In the genomic region with DNA sequence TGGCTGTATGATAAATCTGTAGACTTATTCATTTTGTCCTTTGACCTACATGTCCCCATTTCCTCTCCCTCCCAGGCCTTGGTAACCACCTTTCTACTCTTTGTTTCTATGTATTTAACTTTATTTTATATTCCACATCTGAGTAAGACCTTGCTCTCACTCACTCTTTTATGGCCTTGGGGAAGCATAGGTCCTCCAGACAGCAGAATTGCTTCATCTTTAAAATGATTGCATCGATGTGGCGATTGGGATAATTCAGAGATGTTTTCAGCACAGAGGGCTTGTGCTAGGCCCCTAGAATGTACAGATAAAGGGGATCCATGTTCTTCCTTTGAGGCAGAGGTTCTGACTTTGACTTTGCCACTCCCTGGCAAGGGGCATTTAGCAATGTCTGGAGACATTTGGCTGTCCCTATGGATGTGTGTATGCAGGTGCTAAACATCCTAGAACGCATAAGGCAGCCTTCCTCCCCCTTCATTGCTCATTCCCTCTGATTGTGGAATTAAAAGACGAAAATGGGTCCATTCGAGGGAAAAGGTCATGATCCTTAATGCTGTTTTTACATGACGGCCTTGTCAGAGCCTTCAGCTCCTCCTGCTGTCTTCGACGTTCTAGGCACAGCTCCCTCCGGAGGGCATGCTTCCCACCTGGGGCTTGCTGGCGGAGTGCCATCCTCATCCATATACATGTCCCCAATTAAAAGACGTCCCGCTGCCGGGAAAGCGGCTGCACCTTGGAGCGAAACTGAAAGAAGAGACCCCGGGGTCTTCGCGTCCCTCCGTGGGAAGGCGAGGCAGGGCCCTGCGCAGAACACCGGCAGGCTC, we compare ENCODE assay signal across 1 cellular context.
TF ChIP-seq lines count a peak whose summit lies in the region.

No MANE protein-coding gene starts in this region.

TF ChIP-seq in endothelial cell of umbilical vein, 7 proteins besides CTCF, POLR2A, EP300 and RAD21 (continued from another document):
- TF ChIP-seq GATA2 (IDR thresholded peaks at IDR 0.05; ENCODE audit: insufficient read depth, insufficient read length, low read depth, low read length), result no peak
